ENCODE assay signal across 8 cellular contexts in genomic region chr19:14786421-14786851, GRCh38. TPM values are rescaled to one million over a fixed set of nuclear protein-coding genes. Genes with fewer than 3 reads are reported as not detected.
DNase-seq lines count a peak whose midpoint lies in the region; ATAC-seq and TF ChIP-seq lines count a peak whose summit lies in the region.

No MANE protein-coding gene starts in this region.

- peaks cover 69% of the 10 kb centered on the region for H3K27me3 ChIP-seq in MM.1S (replicated peaks; ENCODE audit: insufficient read depth, low read length)

- H3K4me2 ChIP-seq in MM.1S (ENCODE audit: low read depth, low read length): no peak overlapping the region

- peaks cover 0 to 13% of the 10 kb centered on the region in 2 donors for H3K27me3 Mint-ChIP-seq in natural killer cell (ENCODE audit: low read depth in 2 of 2)

- H3K9me2 ChIP-seq in MM.1S (replicated peaks; ENCODE audit: insufficient read depth, low read length): no peaks in the 10 kb centered on the region

- H3K9me3 Mint-ChIP-seq in natural killer cell: no peaks in the 10 kb centered on the region

- peak; percentile 26 for DNase-seq in ELR (ENCODE audit: low read depth)
- no peak for DNase-seq in MM.1S
- peak in 1 of 2 donors; percentile 26 for DNase-seq in cardiac fibroblast (ENCODE audit: low read depth in 2 of 2)
- no peak for DNase-seq in natural killer cell
- no peak for DNase-seq in GM19238 (ENCODE audit: insufficient read length, low spot score)
- no peak for DNase-seq in NCI-H2107 treated with DMSO at 0.1 percent for 48 hours (lab: John Stamatoyannopoulos, UW; ENCODE audit: unreplicated experiment)
- no peak for DNase-seq in SHP77 treated with DMSO at 0.1 percent for 48 hours (lab: John Stamatoyannopoulos, UW)
- DNase-seq in DMS153 treated with DMSO at 0.1 percent for 48 hours (lab: John Stamatoyannopoulos, UW; ENCODE audit: unreplicated experiment): no peak

- H3K36me3 ChIP-seq in MM.1S (replicated peaks; ENCODE audit: insufficient read depth, low read length): no peaks in the 10 kb centered on the region

- H4K20me1 ChIP-seq in MM.1S (ENCODE audit: insufficient read depth, low read length): no peaks in the 10 kb centered on the region

- no peaks in the 10 kb centered on the region for H3K9me3 ChIP-seq in MM.1S (replicated peaks; ENCODE audit: insufficient read depth, low read length)

- H3K4me3 ChIP-seq in MM.1S (ENCODE audit: low read length) (no peak overlapping the region), cardiac fibroblast (replicated peaks in 1 of 2; ENCODE audit: low read depth in 2 of 2, low read length in 2 of 2) (no peak overlapping the region)

- peak in 2 of 3 donors; percentile 52 to 63 for ATAC-seq in natural killer cell

- H3K27ac ChIP-seq in MM.1S (ENCODE audit: low read length): no peak overlapping the region

- H3K9ac ChIP-seq in MM.1S (ENCODE audit: low read length): no peak overlapping the region

- H3K79me2 ChIP-seq in MM.1S (ENCODE audit: low read length): no peaks in the 10 kb centered on the region

- TF ChIP-seq CTCF in MM.1S (IDR thresholded peaks at IDR 0.05; ENCODE audit: low read length) (peak; percentile 65), cardiac fibroblast (IDR thresholded peaks at IDR 0.05; ENCODE audit: low read depth, low read length) (peak; percentile 71), natural killer cell (IDR thresholded peaks at IDR 0.05) (peak; percentile 77)

- H3K27ac Mint-ChIP-seq in natural killer cell: no peak overlapping the region

- H3K4me1 Mint-ChIP-seq in natural killer cell: peaks cover 16 to 22% of the 10 kb centered on the region in 2 donors

- H3F3A ChIP-seq in MM.1S (ENCODE audit: insufficient read depth, low read length): no peaks in the 10 kb centered on the region

- intact Hi-C loops in natural killer cell (cut with micrococcal nuclease): no loop called here

- no peak overlapping the region; the same call in 1 of the 2 replicates for H2AFZ ChIP-seq in MM.1S (ENCODE audit: low read length)

- no peak overlapping the region for H3K4me3 Mint-ChIP-seq in natural killer cell

- no peaks in the 10 kb centered on the region for H3K36me3 Mint-ChIP-seq in natural killer cell

- H3K4me1 ChIP-seq in MM.1S (ENCODE audit: low read length): no peaks in the 10 kb centered on the region

RNA-seq across cellular contexts. Expression of gene ADGRE2, which starts 8.1 kb away (rescaled TPM):
- total RNA-seq in natural killer cell: 10 to 100 TPM in 2 of 3 donors, 1 to 10 TPM in 1; 6.1 to 37.0 (median 20.3) TPM

RNA-seq across cellular contexts. Expression of gene OR7A5, which starts 48.5 kb away (rescaled TPM):
- not detected for total RNA-seq in natural killer cell

RNA-seq across cellular contexts. Expression of gene OR7C1, which starts 48.5 kb away (rescaled TPM):
- not detected for total RNA-seq in natural killer cell
